ENCODE assay signal across 14 cellular contexts in the genomic region with DNA sequence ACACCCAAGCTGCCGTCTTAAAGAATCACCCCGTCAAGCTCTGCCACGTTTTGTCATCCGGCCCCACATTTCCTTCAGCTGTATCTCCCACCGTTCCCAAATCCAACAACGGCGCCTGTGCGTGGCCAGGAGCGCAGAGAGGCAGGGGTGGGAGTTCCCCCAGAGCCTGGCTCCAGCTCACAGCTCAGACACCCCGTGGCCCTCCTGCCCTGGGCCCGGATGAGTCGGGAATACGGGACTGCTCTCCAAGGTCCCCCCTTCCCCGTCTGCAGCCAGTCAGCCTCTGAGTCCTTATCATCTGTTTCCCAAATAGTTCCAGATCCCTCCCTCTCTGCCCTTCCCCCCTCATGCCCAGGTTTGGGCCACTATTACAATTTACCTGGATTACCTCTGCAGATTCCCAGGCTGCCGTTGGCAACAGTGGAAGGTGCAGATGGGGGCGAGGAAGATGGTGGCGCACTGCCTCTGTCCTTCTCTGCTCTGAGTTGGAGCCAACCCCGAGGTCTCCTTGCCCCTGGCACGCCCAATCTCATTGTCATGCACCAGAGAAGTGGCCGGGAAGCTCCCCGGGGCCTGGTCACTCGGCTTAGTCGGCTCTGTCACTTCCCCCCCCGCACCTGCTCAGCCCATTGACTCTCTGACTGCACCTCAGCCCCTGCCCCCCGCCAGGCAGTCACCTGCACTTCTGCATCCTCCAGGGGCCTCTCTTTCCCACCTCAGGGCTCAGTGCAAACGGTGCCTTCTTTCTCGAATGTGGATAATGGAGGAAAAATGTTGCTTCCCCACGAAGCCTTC. TPM values are rescaled to one million over a fixed set of nuclear protein-coding genes. Genes with fewer than 3 reads are reported as not detected.
"Had no signal": no experiment of that assay in that cellular context is flagged by ENCODE, and none has a peak within 500 bp of the region (broad histone marks: within the 10 kb centered on the region; RNA-seq: fewer than 3 reads in every experiment).

No MANE protein-coding gene starts in this region.

- H3K9me3 ChIP-seq: esophagus muscularis mucosa, neutrophil, tibial nerve had no signal

- H3K27ac ChIP-seq: esophagus muscularis mucosa, neutrophil, tibial nerve, VCaP had no signal

- DNase-seq: activated CD4-positive, alpha-beta T cell treated with anti-CD3 and anti-CD28 coated beads for 48 hours; activated CD8-positive, alpha-beta memory T cell treated with anti-CD3 and anti-CD28 coated beads, Interleukin-2, amount 50 U/mL, for 48 hours; activated CD8-positive, alpha-beta T cell treated with anti-CD3 and anti-CD28 coated beads, Interleukin-2, amount 10 ng/mL, durations not matched to agents 7 days and 5 days; aorta; glutamatergic neuron; kidney glomerular epithelial cell had no signal

- H3K4me2 ChIP-seq: smooth muscle cell had no signal

- H3K36me3 ChIP-seq: esophagus muscularis mucosa, neutrophil, tibial nerve had no signal

- H3K4me3 Mint-ChIP-seq: activated CD8-positive, alpha-beta T cell treated with anti-CD3 and anti-CD28 coated beads, Interleukin-2, amount 10 ng/mL, durations not matched to agents 7 days and 5 days had no signal

- H3K27ac Mint-ChIP-seq: activated CD8-positive, alpha-beta T cell treated with anti-CD3 and anti-CD28 coated beads, Interleukin-2, amount 10 ng/mL, durations not matched to agents 7 days and 5 days had no signal

- H3K4me3 ChIP-seq: esophagus muscularis mucosa, smooth muscle cell, tibial nerve had no signal

- ATAC-seq: activated CD8-positive, alpha-beta T cell treated with anti-CD3 and anti-CD28 coated beads, Interleukin-2, amount 10 ng/mL, durations not matched to agents 7 days and 5 days had no signal

RNA-seq across cellular contexts. Expression of a gene that starts 49.9 kb away (rescaled TPM):
- total RNA-seq: mesenteric fat pad, subcutaneous adipose tissue had no signal
- polyA plus RNA-seq: liver had no signal
